18 cellular contexts compared by ENCODE assay signal in the genomic region with DNA sequence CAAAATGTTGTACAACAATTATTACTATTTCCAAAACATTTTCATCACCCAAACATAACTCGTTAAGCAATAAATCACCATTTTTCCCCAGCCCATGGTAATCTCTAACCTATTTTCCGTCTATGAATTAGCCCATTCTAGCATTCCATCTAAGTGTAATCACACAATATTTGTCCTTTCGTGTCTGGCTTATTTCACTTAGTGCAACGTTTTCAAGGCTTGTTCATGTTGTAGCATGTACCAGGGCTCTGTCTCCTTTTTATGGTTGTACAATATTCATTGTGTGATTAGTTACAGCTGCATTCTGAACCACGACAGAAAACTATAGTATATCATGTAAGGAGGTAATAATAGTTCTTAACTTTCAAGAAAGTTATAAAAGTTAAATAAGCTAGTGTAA.
A peak's percentile ranks its signal among the peaks of the same experiment; 100 is the strongest.
DNase-seq lines count a peak whose midpoint lies in the region; ATAC-seq, FAIRE-seq and TF ChIP-seq lines count a peak whose summit lies in the region.
"Had no signal": no experiment of that assay in that cellular context is flagged by ENCODE, and none has a peak within 500 bp of the region (broad histone marks: within the 10 kb centered on the region; RNA-seq: fewer than 3 reads in every experiment).

No MANE protein-coding gene starts in this region.

- H3K27me3 ChIP-seq in RWPE2 (ENCODE audit: insufficient read depth, poor library complexity, severe bottlenecking) (no peaks in the 10 kb centered on the region), bronchial epithelial cell (ENCODE audit: control insufficient read depth, insufficient read depth, low read length) (no peaks in the 10 kb centered on the region), foreskin keratinocyte (no peaks in the 10 kb centered on the region)

- TF ChIP-seq CTCF in RWPE2 (IDR thresholded peaks at IDR 0.05; ENCODE audit: poor library complexity, severe bottlenecking): no peak
- TF ChIP-seq CTCF in bronchial epithelial cell (IDR thresholded peaks at IDR 0.05; ENCODE audit: insufficient read depth, low read length, severe bottlenecking): no peak
- TF ChIP-seq CTCF in foreskin keratinocyte (conservative IDR thresholded peaks at IDR 0.05): no peak
- no peak for TF ChIP-seq CTCF in kidney (IDR thresholded peaks at IDR 0.05; ENCODE audit: borderline replicate concordance, extremely low read depth, insufficient read depth)

- intact Hi-C loops in kidney (cut with DNase I): no loop called here

- no peak overlapping the region for H3K9ac ChIP-seq in kidney (ENCODE audit: low read length in 2 of 2)
- H3K9ac ChIP-seq: GM23248 had no signal

- H3K36me3 ChIP-seq in RWPE2 (ENCODE audit: low read depth) (no peaks in the 10 kb centered on the region), bronchial epithelial cell (ENCODE audit: control insufficient read depth, insufficient read depth, low read length) (no peaks in the 10 kb centered on the region), kidney (ENCODE audit: control insufficient read depth in 1 of 2, insufficient read depth in 2 of 2, low read length in 2 of 2) (no peaks in the 10 kb centered on the region)

- ATAC-seq in RWPE2 (ENCODE audit: low read depth): peak; percentile 59; the same call in 2 of the 3 replicates
- ATAC-seq in foreskin keratinocyte: no peak
- no peak for ATAC-seq in HG03521 (IDR thresholded peaks at IDR 0.05; ENCODE audit: unreplicated experiment)

- H3K27ac ChIP-seq in RWPE2 (ENCODE audit: poor library complexity, severe bottlenecking) (no peak overlapping the region), foreskin keratinocyte (no peak overlapping the region), substantia nigra (ENCODE audit: low read depth, low read length, poor library complexity, severe bottlenecking) (no peak overlapping the region), kidney (ENCODE audit: low read depth in 2 of 2, low read length in 2 of 2) (no peak overlapping the region)
- H3K27ac ChIP-seq: GM23248 had no signal

- H3K4me3 ChIP-seq in RWPE2 (ENCODE audit: severe bottlenecking) (no peak overlapping the region), bronchial epithelial cell (ENCODE audit: low read depth, low read length) (no peak overlapping the region), kidney (ENCODE audit: low read length in 2 of 2) (no peak overlapping the region)
- H3K4me3 ChIP-seq: GM23248 had no signal

- H3K9me3 ChIP-seq in RWPE2 (ENCODE audit: severe bottlenecking): no peaks in the 10 kb centered on the region
- H3K9me3 ChIP-seq in kidney (ENCODE audit: control insufficient read depth in 1 of 2, low read length in 2 of 2): no peaks in the 10 kb centered on the region
- H3K9me3 ChIP-seq: Caco-2 had no signal

- H3K4me1 ChIP-seq in RWPE2 (ENCODE audit: insufficient read depth, poor library complexity, severe bottlenecking) (no peaks in the 10 kb centered on the region), foreskin keratinocyte (no peaks in the 10 kb centered on the region), kidney (ENCODE audit: control insufficient read depth in 1 of 2, insufficient read depth in 1 of 2, low read depth in 1 of 2, low read length in 2 of 2) (no peaks in the 10 kb centered on the region)
- H3K4me1 ChIP-seq: Caco-2 had no signal

- FAIRE-seq in bronchial epithelial cell (lab: Jason Lieb, UNC): no peak
- FAIRE-seq in kidney (lab: Jason Lieb, UNC): no peak
- FAIRE-seq: G401.6, GM12892, GM19239, H1 had no signal

- DNase-seq in RWPE2 (ENCODE audit: low spot score) (no peak), bronchial epithelial cell (ENCODE audit: low read depth) (peak; percentile 47), foreskin keratinocyte (peak; percentile 32 to 77), substantia nigra (lab: John Stamatoyannopoulos, UW) (no peak), kidney (no peak)
- DNase-seq: C1 segment of cervical spinal cord; Caco-2; CD4-positive, alpha-beta memory T cell; DMS153; DND-41; GM23248; H7; HCEC 1CT had no signal

Comparison
In these comparisons a context has a peak if more than half of its experiments do, and no peak if none do; other contexts are left out.
1. DNase-seq: peak in bronchial epithelial cell (single experiment) and foreskin keratinocyte (2 of 2); none in RWPE2 (single experiment), substantia nigra (0 of 49) and kidney (single experiment).